7 cellular contexts compared by ENCODE assay signal in genomic region chr19:50347089-50347581, GRCh38. TPM values are rescaled to one million over a fixed set of nuclear protein-coding genes. Genes with fewer than 3 reads are reported as not detected.
DNase-seq lines count a peak whose midpoint lies in the region; ATAC-seq, FAIRE-seq and TF ChIP-seq lines count a peak whose summit lies in the region.
"Not testable (repeated sequence)": the region's sequence is repeated elsewhere in the genome, so short reads cannot be mapped to it uniquely, and the experiment has no call there.

No MANE protein-coding gene starts in this region.

- H3K4me1 Mint-ChIP-seq in T-helper 1 cell treated with Interleukin-12 subunit alpha and Interleukin-12 subunit beta and Interleukin-4 antibody, amounts not matched to agents 30 μg/mL and 1 μg/mL, for 36 hours (ENCODE audit: low read depth), result peaks cover 27% of the 10 kb centered on the region
- not testable (repeated sequence) for H3K4me1 Mint-ChIP-seq in chondrocyte (ENCODE audit: low read depth)

- not testable (repeated sequence) for DNase-seq in GM12892 (ENCODE audit: insufficient read length)
- peak; percentile 6 for DNase-seq in MM.1S
- peak; percentile 61 to 67 for DNase-seq in activated T-cell treated with anti-CD3 and anti-CD28 coated beads, Interleukin-2, amount 50 U/mL, for 48 hours
- peak; percentile 14 for DNase-seq in chondrocyte (ENCODE audit: low spot score)
- DNase-seq in posterior vena cava (ENCODE audit: low spot score), result peak; percentile 47

- not testable (repeated sequence) for H2AFZ ChIP-seq in MM.1S (ENCODE audit: low read length)

- peak; percentile 45 for ATAC-seq in GM21526 (IDR thresholded peaks at IDR 0.05; ENCODE audit: low FRiP score, unreplicated experiment)

- peaks cover 10% of the 10 kb centered on the region for H3K36me3 Mint-ChIP-seq in T-helper 1 cell treated with Interleukin-12 subunit alpha and Interleukin-12 subunit beta and Interleukin-4 antibody, amounts not matched to agents 30 μg/mL and 1 μg/mL, for 36 hours (ENCODE audit: low read depth)
- H3K36me3 Mint-ChIP-seq in chondrocyte (ENCODE audit: low read depth), result peaks cover 12% of the 10 kb centered on the region

- not testable (repeated sequence) for H3K9me3 ChIP-seq in MM.1S (replicated peaks; ENCODE audit: insufficient read depth, low read length)

- not testable (repeated sequence) for H3K9me2 ChIP-seq in MM.1S (replicated peaks; ENCODE audit: insufficient read depth, low read length)

- H3K79me2 ChIP-seq in MM.1S (ENCODE audit: low read length), result not testable (repeated sequence)

- not testable (repeated sequence) for H3K4me3 ChIP-seq in MM.1S (ENCODE audit: low read length)

- FAIRE-seq in GM12892 (lab: Jason Lieb, UNC), result peak; percentile 73

- not testable (repeated sequence) for H3F3A ChIP-seq in MM.1S (ENCODE audit: insufficient read depth, low read length)

- H3K27ac Mint-ChIP-seq in T-helper 1 cell treated with Interleukin-12 subunit alpha and Interleukin-12 subunit beta and Interleukin-4 antibody, amounts not matched to agents 30 μg/mL and 1 μg/mL, for 36 hours, result peak overlapping the region; percentile 77
- H3K27ac Mint-ChIP-seq in chondrocyte (ENCODE audit: unreplicated experiment), result not testable (repeated sequence)

- H3K9ac ChIP-seq in MM.1S (ENCODE audit: low read length), result not testable (repeated sequence)

- TF ChIP-seq CTCF in MM.1S (IDR thresholded peaks at IDR 0.05; ENCODE audit: low read length); chondrocyte (IDR thresholded peaks at IDR 0.05): not testable (repeated sequence)

- H3K4me1 ChIP-seq in MM.1S (ENCODE audit: low read length), result not testable (repeated sequence)

- not testable (repeated sequence) for H3K27ac ChIP-seq in MM.1S (ENCODE audit: low read length)

- H3K4me2 ChIP-seq in MM.1S (ENCODE audit: low read depth, low read length), result peak overlapping the region; percentile 34; the same call in 1 of the 2 replicates

- not testable (repeated sequence) for TF ChIP-seq POLR2A in GM12892 (IDR thresholded peaks at IDR 0.05; ENCODE audit: low read depth, low read length)

- not testable (repeated sequence) for H3K27me3 Mint-ChIP-seq in T-helper 1 cell treated with Interleukin-12 subunit alpha and Interleukin-12 subunit beta and Interleukin-4 antibody, amounts not matched to agents 30 μg/mL and 1 μg/mL, for 36 hours (ENCODE audit: low read depth); chondrocyte (ENCODE audit: low read depth)

- H4K20me1 ChIP-seq in MM.1S (ENCODE audit: insufficient read depth, low read length), result not testable (repeated sequence)

- not testable (repeated sequence) for H3K36me3 ChIP-seq in MM.1S (replicated peaks; ENCODE audit: insufficient read depth, low read length)

- peaks cover 87% of the 10 kb centered on the region for H3K27me3 ChIP-seq in MM.1S (replicated peaks; ENCODE audit: insufficient read depth, low read length)

- not testable (repeated sequence) for H3K9me3 Mint-ChIP-seq in T-helper 1 cell treated with Interleukin-12 subunit alpha and Interleukin-12 subunit beta and Interleukin-4 antibody, amounts not matched to agents 30 μg/mL and 1 μg/mL, for 36 hours
- H3K9me3 Mint-ChIP-seq in chondrocyte (ENCODE audit: low read depth), result peaks cover 10% of the 10 kb centered on the region

- H3K4me3 Mint-ChIP-seq in T-helper 1 cell treated with Interleukin-12 subunit alpha and Interleukin-12 subunit beta and Interleukin-4 antibody, amounts not matched to agents 30 μg/mL and 1 μg/mL, for 36 hours, result peak overlapping the region; percentile 78
- H3K4me3 Mint-ChIP-seq in chondrocyte (ENCODE audit: unreplicated experiment), result not testable (repeated sequence)

- intact Hi-C loops in posterior vena cava (cut with DNase I), result not testable (repeated sequence)

RNA-seq across cellular contexts. Expression of gene KCNC3, which starts 18.0 kb away (rescaled TPM):
- polyA plus RNA-seq in GM12892 (2012; ENCODE audit: missing spikeins), result 3.0 TPM
- total RNA-seq in chondrocyte (4.9 to 9.3 TPM (median 8.9 TPM) in 3 replicates), posterior vena cava (under 1 TPM; 0.83 to 0.90 TPM)

RNA-seq across cellular contexts. Expression of gene NAPSA, which starts 18.3 kb away (rescaled TPM):
- polyA plus RNA-seq in GM12892 (2012; ENCODE audit: missing spikeins), result 2.3 TPM
- total RNA-seq in chondrocyte, result 0.27 to 0.74 TPM (median 0.55 TPM) in 3 replicates
- total RNA-seq in posterior vena cava, result under 1 TPM; 0.33 to 0.37 TPM

RNA-seq across cellular contexts. Expression of gene NR1H2, which starts 29.1 kb away (rescaled TPM):
- polyA plus RNA-seq in GM12892 (2012; ENCODE audit: missing spikeins), result 16.3 TPM
- total RNA-seq in chondrocyte, result 47.7 to 48.9 TPM (median 48.3 TPM) in 3 replicates
- 10 to 100 TPM; 65.0 to 82.3 TPM for total RNA-seq in posterior vena cava

RNA-seq across cellular contexts. Expression of gene POLD1, which starts 37.0 kb away (rescaled TPM):
- polyA plus RNA-seq in GM12892 (2012; ENCODE audit: missing spikeins), result 28.7 TPM
- 15.7 to 37.2 TPM (median 15.8 TPM) in 3 replicates for total RNA-seq in chondrocyte
- total RNA-seq in posterior vena cava, result 10 to 100 TPM; 10.4 to 12.3 TPM
